Comparison of ENCODE assay signal across 25 cellular contexts in the genomic region with DNA sequence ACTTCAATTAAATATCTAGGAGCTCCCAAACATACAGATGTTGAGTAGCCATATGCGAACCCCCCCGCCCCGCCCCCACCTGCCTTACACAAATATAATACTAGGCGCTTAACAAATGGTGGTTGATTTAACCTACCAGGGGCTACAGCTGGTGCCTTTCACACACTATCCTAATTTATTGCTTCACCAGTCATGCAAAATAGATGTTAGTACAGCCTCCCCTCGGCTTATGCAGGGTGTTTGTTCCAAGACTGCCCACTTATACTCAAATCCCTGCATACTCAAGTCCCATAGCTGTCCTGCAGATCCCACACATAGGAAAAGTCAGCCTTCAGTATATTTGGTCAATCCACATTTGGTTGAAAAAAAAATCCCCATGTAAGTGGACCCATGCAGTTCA.
"Had no signal": no experiment of that assay in that cellular context is flagged by ENCODE, and none has a peak within 500 bp of the region (broad histone marks: within the 10 kb centered on the region; RNA-seq: fewer than 3 reads in every experiment).

No MANE protein-coding gene starts in this region.

- H3K36me3 ChIP-seq: neutrophil, pancreas, prostate gland, right atrium auricular region, spleen, stomach, thoracic aorta, thyroid gland, tibial nerve, upper lobe of left lung, vagina had no signal

- H3K4me2 ChIP-seq: smooth muscle cell had no signal

- H3K9me3 ChIP-seq: neutrophil, pancreas, prostate gland, right atrium auricular region, thoracic aorta, thyroid gland, tibial nerve, upper lobe of left lung, vagina had no signal

- DNase-seq: natural killer cell; nucleus accumbens; pancreas; retina; spleen; stimulated activated CD4-positive, alpha-beta T cell treated with anti-CD3 and anti-CD28 coated beads, Interleukin-12 subunit alpha, Interleukin-12 subunit beta, amount 100 ng/mL, for 4 hours; stimulated activated CD4-positive, alpha-beta T cell treated with anti-CD3 and anti-CD28 coated beads, Interleukin-1b, Interleukin-23, amount 100 ng/mL, for 48 hours; stimulated activated CD4-positive, alpha-beta T cell treated with anti-CD3 and anti-CD28 coated beads, Interleukin-4, amount 100 ng/mL, for 1 hour; stimulated activated naive B cell treated with anti-CD40 and anti-IgM and Interleukin-4, amounts not matched to agents 10 μg/mL and 1 μg/mL and 100 μg/mL, for 72 hours; stimulated activated naive CD4-positive, alpha-beta T cell treated with Interleukin-2 at 50 U/mL for 16 hours; stomach; thyroid gland; trophoblast cell; upper lobe of left lung had no signal

- H3K4me1 Mint-ChIP-seq: natural killer cell; stimulated activated effector memory CD8-positive, alpha-beta T cell treated with anti-CD3 and anti-CD28 coated beads, Interleukin-12 subunit alpha, Interleukin-12 subunit beta, amount 100 ng/mL, for 72 hours; stimulated activated naive B cell treated with anti-CD40 and anti-IgM and Interleukin-4, amounts not matched to agents 10 μg/mL and 1 μg/mL and 100 μg/mL, for 72 hours had no signal

- H3K4me1 ChIP-seq: pancreas, prostate gland, right atrium auricular region, spleen, stomach, thyroid gland, tibial nerve, upper lobe of left lung, vagina had no signal

- H3K36me3 Mint-ChIP-seq: natural killer cell; stimulated activated effector memory CD8-positive, alpha-beta T cell treated with anti-CD3 and anti-CD28 coated beads, Interleukin-12 subunit alpha, Interleukin-12 subunit beta, amount 100 ng/mL, for 72 hours; stimulated activated naive B cell treated with anti-CD40 and anti-IgM and Interleukin-4, amounts not matched to agents 10 μg/mL and 1 μg/mL and 100 μg/mL, for 72 hours had no signal

- H3K4me3 Mint-ChIP-seq: natural killer cell; nephron; stimulated activated effector memory CD8-positive, alpha-beta T cell treated with anti-CD3 and anti-CD28 coated beads, Interleukin-12 subunit alpha, Interleukin-12 subunit beta, amount 100 ng/mL, for 72 hours; stimulated activated naive B cell treated with anti-CD40 and anti-IgM and Interleukin-4, amounts not matched to agents 10 μg/mL and 1 μg/mL and 100 μg/mL, for 72 hours; stimulated activated naive CD8-positive, alpha-beta T cell treated with anti-CD3 and anti-CD28 coated beads, Interleukin-15, Interleukin-2, amounts not matched to agents 100 ng/mL and 50 ng/mL, for 24 hours had no signal

- H3K4me3 ChIP-seq: pancreas, prostate gland, right atrium auricular region, skin epidermis, smooth muscle cell, spleen, stomach, thoracic aorta, thyroid gland, tibial nerve, upper lobe of left lung, vagina had no signal

- H3K27ac ChIP-seq: neutrophil, pancreas, prostate gland, right atrium auricular region, skin epidermis, spleen, stomach, thoracic aorta, thyroid gland, tibial nerve, upper lobe of left lung, vagina had no signal

- H3K27me3 ChIP-seq: neutrophil, pancreas, right atrium auricular region, spleen, stomach, thyroid gland, tibial nerve, upper lobe of left lung, vagina had no signal

- H3K9me3 Mint-ChIP-seq: nephron; stimulated activated naive CD8-positive, alpha-beta T cell treated with anti-CD3 and anti-CD28 coated beads, Interleukin-15, Interleukin-2, amounts not matched to agents 100 ng/mL and 50 ng/mL, for 24 hours had no signal

- H3K27me3 Mint-ChIP-seq: stimulated activated naive B cell treated with anti-CD40 and anti-IgM and Interleukin-4, amounts not matched to agents 10 μg/mL and 1 μg/mL and 100 μg/mL, for 72 hours had no signal

- H3K27ac Mint-ChIP-seq: natural killer cell; stimulated activated effector memory CD8-positive, alpha-beta T cell treated with anti-CD3 and anti-CD28 coated beads, Interleukin-12 subunit alpha, Interleukin-12 subunit beta, amount 100 ng/mL, for 72 hours; stimulated activated naive B cell treated with anti-CD40 and anti-IgM and Interleukin-4, amounts not matched to agents 10 μg/mL and 1 μg/mL and 100 μg/mL, for 72 hours; stimulated activated naive CD8-positive, alpha-beta T cell treated with anti-CD3 and anti-CD28 coated beads, Interleukin-15, Interleukin-2, amounts not matched to agents 100 ng/mL and 50 ng/mL, for 24 hours had no signal
